8 cellular contexts compared by ENCODE assay signal in the genomic region with DNA sequence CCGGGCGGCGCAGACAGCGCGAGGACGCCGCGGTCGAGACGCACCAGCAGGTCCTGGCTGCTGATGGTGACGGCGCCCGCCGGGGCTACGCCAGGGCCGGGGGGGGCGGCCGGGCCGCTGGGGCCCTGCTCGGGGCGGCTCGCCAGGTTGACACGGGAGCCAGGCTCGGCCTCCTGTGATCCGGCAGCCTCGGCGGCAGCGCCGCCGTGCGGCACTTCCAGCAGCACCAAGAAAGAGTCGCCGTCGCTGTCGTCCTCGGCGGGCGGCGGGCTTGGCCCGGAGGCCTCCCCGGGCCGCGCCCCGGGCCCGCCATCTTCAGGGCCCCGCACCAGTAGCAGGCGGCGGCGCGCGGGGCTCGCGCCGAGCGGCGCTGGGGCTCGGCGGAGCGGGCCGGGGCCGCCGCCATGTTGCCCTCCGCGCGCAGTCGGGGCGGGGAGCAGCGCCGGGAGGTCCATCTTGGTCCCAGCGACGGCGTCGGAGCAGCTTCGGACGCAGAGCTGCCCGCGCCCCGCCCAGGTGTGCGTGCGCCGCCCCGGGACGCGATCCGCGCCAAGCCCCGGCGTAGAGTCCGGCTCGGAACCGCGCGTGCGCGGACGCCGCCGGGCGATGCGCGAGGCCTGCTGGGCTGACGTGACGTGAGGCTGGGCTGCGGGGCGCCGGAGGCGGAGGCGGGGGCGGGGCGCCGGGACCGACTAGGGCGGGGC. TPM values are rescaled to one million over a fixed set of nuclear protein-coding genes. Genes with fewer than 3 reads are reported as not detected.
A peak's percentile ranks its signal among the peaks of the same experiment; 100 is the strongest.
DNase-seq lines count a peak whose midpoint lies in the region; TF ChIP-seq lines count a peak whose summit lies in the region.

A gene with protein sequence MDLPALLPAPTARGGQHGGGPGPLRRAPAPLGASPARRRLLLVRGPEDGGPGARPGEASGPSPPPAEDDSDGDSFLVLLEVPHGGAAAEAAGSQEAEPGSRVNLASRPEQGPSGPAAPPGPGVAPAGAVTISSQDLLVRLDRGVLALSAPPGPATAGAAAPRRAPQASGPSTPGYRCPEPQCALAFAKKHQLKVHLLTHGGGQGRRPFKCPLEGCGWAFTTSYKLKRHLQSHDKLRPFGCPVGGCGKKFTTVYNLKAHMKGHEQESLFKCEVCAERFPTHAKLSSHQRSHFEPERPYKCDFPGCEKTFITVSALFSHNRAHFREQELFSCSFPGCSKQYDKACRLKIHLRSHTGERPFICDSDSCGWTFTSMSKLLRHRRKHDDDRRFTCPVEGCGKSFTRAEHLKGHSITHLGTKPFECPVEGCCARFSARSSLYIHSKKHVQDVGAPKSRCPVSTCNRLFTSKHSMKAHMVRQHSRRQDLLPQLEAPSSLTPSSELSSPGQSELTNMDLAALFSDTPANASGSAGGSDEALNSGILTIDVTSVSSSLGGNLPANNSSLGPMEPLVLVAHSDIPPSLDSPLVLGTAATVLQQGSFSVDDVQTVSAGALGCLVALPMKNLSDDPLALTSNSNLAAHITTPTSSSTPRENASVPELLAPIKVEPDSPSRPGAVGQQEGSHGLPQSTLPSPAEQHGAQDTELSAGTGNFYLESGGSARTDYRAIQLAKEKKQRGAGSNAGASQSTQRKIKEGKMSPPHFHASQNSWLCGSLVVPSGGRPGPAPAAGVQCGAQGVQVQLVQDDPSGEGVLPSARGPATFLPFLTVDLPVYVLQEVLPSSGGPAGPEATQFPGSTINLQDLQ (minus strand): TSS at position 481 of the 704 bp plus-strand sequence. CDS start 26 bp downstream, at position 455.

- H3K9me3 Mint-ChIP-seq in H9, result no peaks in the 10 kb centered on the region; a peak in 1 of 5 replicates
- H3K9me3 Mint-ChIP-seq in neural crest cell, result no peaks in the 10 kb centered on the region

- H3K4me1 Mint-ChIP-seq in H9, result peaks cover 31 to 36% of the 10 kb centered on the region in 2 experiments
- H3K4me1 Mint-ChIP-seq in neural crest cell, result peaks cover 38% of the 10 kb centered on the region

- no peak within 1 kb of the TSS for H3K4ac ChIP-seq in H9 (ENCODE audit: low read depth, low read length)

- intact Hi-C loops in stomach (cut with DNase I; ENCODE audit: low total_unique reads), result no loop called here

- H3K36me3 ChIP-seq in stomach, result peaks cover 10 to 16% (median 14%) of the 10 kb centered on the region in 4 donors

- WGBS in H9 (ENCODE audit: extremely low coverage, insufficient read length, low lambda C conversion rate), result no CpG with 5 or more reads among the region's 113 CpGs
- WGBS in stomach, 5 donors, result 0 to 2% (median 0%) methylated on average over 4 to 113 of the region's 113 CpGs

- no peak within 1 kb of the TSS for H2AK5ac ChIP-seq in H9 (ENCODE audit: insufficient read length, low read length)

- H3K27me3 ChIP-seq in H9 (ENCODE audit: insufficient read depth, low read length) (no peaks in the 10 kb centered on the region), stomach (no peaks in the 10 kb centered on the region)

- peaks cover 9% of the 10 kb centered on the region; the same call in 1 of the 2 replicates for H3K79me2 ChIP-seq in H9 (ENCODE audit: insufficient read depth, low read length)

- no peak within 1 kb of the TSS for H2BK120ac ChIP-seq in H9 (ENCODE audit: low read depth, low read length, poor library complexity, severe bottlenecking)

- H4K91ac ChIP-seq in H9 (ENCODE audit: insufficient read length, low read depth, low read length), result no peak within 1 kb of the TSS

- no peak within 1 kb of the TSS for H3K27ac ChIP-seq in H9 (ENCODE audit: insufficient read length, low read depth, low read length)
- H3K27ac ChIP-seq in stomach, result peak within 1 kb of the TSS; percentile 91 to 99 (median 98)

- H4K20me1 ChIP-seq in H9 (ENCODE audit: control insufficient read depth, insufficient read depth, insufficient read length), result no peaks in the 10 kb centered on the region

- peak; percentile 47; the same call in 2 of the 3 replicates for TF ChIP-seq CTCF in H9 (conservative IDR thresholded peaks at IDR 0.05)
- peak; percentile 51 for TF ChIP-seq CTCF in neural crest cell (conservative IDR thresholded peaks at IDR 0.05)
- TF ChIP-seq CTCF in stomach (IDR thresholded peaks at IDR 0.05), result peak in 1 of 7 experiments; percentile 32

- no peak within 1 kb of the TSS for H2BK15ac ChIP-seq in H9 (ENCODE audit: low read depth, low read length)

- H2AFZ ChIP-seq in H9 (ENCODE audit: low read length), result no peak within 1 kb of the TSS

- no peak for TF ChIP-seq POLR2A in stomach (IDR thresholded peaks at IDR 0.05)

- H2BK12ac ChIP-seq in H9 (ENCODE audit: insufficient read length, low read depth, low read length), result no peak within 1 kb of the TSS

- H3K4me3 Mint-ChIP-seq in H9 (peak within 1 kb of the TSS; percentile 88 to 91), neural crest cell (peak within 1 kb of the TSS; percentile 92)

- H3K4me2 ChIP-seq in H9 (ENCODE audit: insufficient read depth, insufficient read length, low read length), result peak within 1 kb of the TSS; percentile 83

- H3K23me2 ChIP-seq in H9 (ENCODE audit: insufficient read length, low read depth, low read length, poor library complexity, severe bottlenecking), result peaks cover 13% of the 10 kb centered on the region

- no peak within 1 kb of the TSS for H4K5ac ChIP-seq in H9 (ENCODE audit: insufficient read length, low read depth, low read length)

- H3K18ac ChIP-seq in H9 (ENCODE audit: insufficient read length, low read depth, low read length), result peak within 1 kb of the TSS; percentile 83

- H4K8ac ChIP-seq in H9 (replicated peaks; ENCODE audit: insufficient read length, low read depth, low read length), result no peak within 1 kb of the TSS

- H3T11ph ChIP-seq in H9 (ENCODE audit: low read length), result no peak within 1 kb of the TSS

- H3K23ac ChIP-seq in H9 (ENCODE audit: insufficient read length, low read depth, low read length), result no peak within 1 kb of the TSS

- H3K14ac ChIP-seq in H9 (ENCODE audit: insufficient read depth, low read length), result peak within 1 kb of the TSS; percentile 77

- peak; percentile 96 for DNase-seq in GDM1 (lab: John Stamatoyannopoulos, UW)
- DNase-seq in H9, result peak; percentile 93
- DNase-seq in M059J (ENCODE audit: low read depth), result peak; percentile 94
- DNase-seq in SIG-M5 (lab: John Stamatoyannopoulos, UW), result peak; percentile 56
- peak; percentile 93 for DNase-seq in activated gamma-delta T cell (lab: John Stamatoyannopoulos, UW)
- DNase-seq in fibroblast of the conjunctiva (ENCODE audit: low read depth), result peak; percentile 91
- peak; percentile 85 for DNase-seq in neural crest cell (ENCODE audit: low read depth, low spot score)
- peak; percentile 97 for DNase-seq in stomach

- H3K79me1 ChIP-seq in H9 (ENCODE audit: insufficient read depth, low read depth, low read length, poor library complexity, severe bottlenecking), result no peaks in the 10 kb centered on the region

- H3K36me3 Mint-ChIP-seq in H9 (ENCODE audit: insufficient read depth in 1 of 3, low read depth in 3 of 3) (peaks cover 9 to 20% (median 19%) of the 10 kb centered on the region in 3 experiments), neural crest cell (ENCODE audit: low read depth) (peaks cover 2% of the 10 kb centered on the region)

- H3K27ac Mint-ChIP-seq in H9, result peak within 1 kb of the TSS; percentile 41 to 93 (median 87); a peak in 5 of 7 replicates
- H3K27ac Mint-ChIP-seq in neural crest cell (ENCODE audit: unreplicated experiment), result peak within 1 kb of the TSS; percentile 88

- H3K4me1 ChIP-seq in H9 (ENCODE audit: insufficient read depth, low read length) (peaks cover 9% of the 10 kb centered on the region; the same call in 1 of the 2 replicates), stomach (peaks cover 33 to 52% (median 46%) of the 10 kb centered on the region in 4 donors)

- peak within 1 kb of the TSS; percentile 67 to 90 (median 70) for H3K4me3 ChIP-seq in stomach

- no peaks in the 10 kb centered on the region for H3K27me3 Mint-ChIP-seq in H9 (ENCODE audit: low read depth)
- H3K27me3 Mint-ChIP-seq in neural crest cell (ENCODE audit: low read depth), result peaks cover 3% of the 10 kb centered on the region

- peak within 1 kb of the TSS; percentile 80 for H3K9ac ChIP-seq in H9 (ENCODE audit: extremely low read depth, insufficient read length, low read length)

- H3K9me3 ChIP-seq in H9 (ENCODE audit: control insufficient read depth, low read depth, low read length) (no peaks in the 10 kb centered on the region), stomach (no peaks in the 10 kb centered on the region)

- H3K56ac ChIP-seq in H9 (ENCODE audit: insufficient read length, low read depth, low read length), result no peak within 1 kb of the TSS

- H2BK20ac ChIP-seq in H9 (ENCODE audit: low read depth, low read length, poor library complexity, severe bottlenecking), result no peak within 1 kb of the TSS

- TF ChIP-seq EP300 in stomach (IDR thresholded peaks at IDR 0.05), result no peak

- H2BK5ac ChIP-seq in H9 (ENCODE audit: insufficient read length, low read length), result no peak within 1 kb of the TSS

RNA-seq across cellular contexts. Expression of the gene that starts here (rescaled TPM):
- total RNA-seq in H9 (2021), result 26.9 and 28.3 TPM in 2 replicates
- 13.5 and 26.6 TPM in 2 replicates for total RNA-seq in M059J (2014; rRNA removed; shearing (Covaris generic))
- total RNA-seq in neural crest cell, result 34.3 and 34.7 TPM in 2 replicates
- total RNA-seq in stomach, result 10 to 100 TPM; 16.9 to 73.2 (median 44.5) TPM
- polyA plus RNA-seq in stomach, result 1 to 10 TPM; 6.1 to 9.8 (median 6.6) TPM
